19 cellular contexts compared by ENCODE assay signal in genomic region chr1:204731509-204731908, GRCh38.
DNase-seq lines count a peak whose midpoint lies in the region; ATAC-seq lines count a peak whose summit lies in the region.
"Had no signal": no experiment of that assay in that cellular context is flagged by ENCODE, and none has a peak within 500 bp of the region (broad histone marks: within the 10 kb centered on the region; RNA-seq: fewer than 3 reads in every experiment).

No MANE protein-coding gene starts in this region.

- no peak for ATAC-seq in GM21737 (IDR thresholded peaks at IDR 0.05; ENCODE audit: unreplicated experiment)
- ATAC-seq in GM19328 (IDR thresholded peaks at IDR 0.05; ENCODE audit: unreplicated experiment), result no peak
- ATAC-seq: Panc1, Right ventricle myocardium inferior, T-cell had no signal

- peak; percentile 42 for DNase-seq in NCI-H1105 treated with DMSO at 0.1 percent for 48 hours (lab: John Stamatoyannopoulos, UW)
- DNase-seq in NCI-H1105 (lab: John Stamatoyannopoulos, UW), result no peak
- DNase-seq in COR-L47 (lab: John Stamatoyannopoulos, UW), result peak; percentile 41
- DNase-seq in NCI-H69 (lab: John Stamatoyannopoulos, UW), result peak; percentile 78
- peak; percentile 40 for DNase-seq in ecto neural progenitor cell (ENCODE audit: low spot score)
- DNase-seq in NAMALWA (ENCODE audit: low spot score), result no peak
- DNase-seq: 8988T; CD4-positive, alpha-beta memory T cell; GF-D8; HCEC 1CT; IMR-90; NCI-H226; NCI-H748 treated with DMSO at 0.1 percent for 48 hours; SK-N-SH; T-cell had no signal

Comparison
In these comparisons a context has a peak if more than half of its experiments do, and no peak if none do; other contexts are left out.
1. DNase-seq: peak in NCI-H1105 treated with DMSO at 0.1 percent for 48 hours (single experiment), COR-L47 (single experiment), NCI-H69 (single experiment) and ecto neural progenitor cell (single experiment); none in NCI-H1105 (single experiment) and NAMALWA (single experiment).